In the genomic region with DNA sequence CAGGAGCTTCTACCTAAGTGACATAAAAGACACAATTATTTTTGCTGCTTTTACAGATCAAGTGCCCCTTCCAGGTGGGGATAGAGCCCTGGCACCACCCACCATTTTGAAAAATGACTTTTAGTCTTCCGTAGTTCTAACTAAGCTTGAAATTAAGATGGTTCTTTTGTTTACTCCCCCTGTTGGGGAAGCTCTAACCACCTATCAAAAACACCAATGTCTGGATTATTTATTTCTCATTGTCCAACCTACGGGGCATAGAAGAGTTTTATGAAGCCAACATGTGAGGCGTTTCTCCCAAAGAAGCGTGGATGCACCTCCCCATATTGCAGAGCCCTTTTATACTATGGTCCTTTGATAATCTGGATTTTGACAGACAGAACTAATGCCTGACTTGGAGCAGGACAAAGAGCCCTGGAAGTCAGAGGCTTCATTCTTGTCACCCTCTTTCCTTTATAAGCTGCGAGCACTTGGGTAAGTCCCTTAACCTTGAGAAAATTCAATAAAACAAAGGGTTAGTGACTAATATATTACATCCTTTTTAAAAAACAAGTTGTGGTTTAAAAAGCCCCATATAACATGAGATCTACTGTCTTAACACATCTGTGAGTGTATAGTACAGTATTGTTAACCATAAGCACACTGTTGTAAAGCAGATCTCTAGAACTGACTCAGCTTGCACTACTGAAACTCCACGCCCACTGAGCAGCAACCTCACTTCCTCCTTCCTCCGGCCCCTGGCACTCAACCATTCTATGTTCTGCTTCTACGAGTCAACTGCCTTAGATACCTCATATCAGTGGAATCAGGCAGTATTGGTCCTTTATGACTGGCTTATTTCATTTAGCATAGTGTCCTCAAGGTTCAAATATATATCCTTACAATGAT, we compare ENCODE assay signal across 8 cellular contexts.
A peak's percentile ranks its signal among the peaks of the same experiment; 100 is the strongest.
DNase-seq lines count a peak whose midpoint lies in the region; ATAC-seq and TF ChIP-seq lines count a peak whose summit lies in the region.

No MANE protein-coding gene starts in this region.

- TF ChIP-seq CTCF in heart left ventricle (IDR thresholded peaks at IDR 0.05) (no peak), right atrium auricular region (IDR thresholded peaks at IDR 0.05) (no peak)

- H3K4me3 Mint-ChIP-seq in activated naive CD8-positive, alpha-beta T cell treated with anti-CD3 and anti-CD28 coated beads, Interleukin-2, amount 10 ng/mL, durations not matched to agents 7 days and 5 days, result peak overlapping the region; percentile 26

- intact Hi-C loops in heart left ventricle (cut with DNase I), result loop anchor here in 1 of 10 donors (10.0 kb wide), 1 partner anchor 66 kb away; the partner anchor contains the start of gene ATXN7L1

- ATAC-seq in heart left ventricle (peak in 3 of 4 donors; percentile 30 to 47 (median 31)), HG03108 (IDR thresholded peaks at IDR 0.05; ENCODE audit: unreplicated experiment) (peak; percentile 96)
- peak; percentile 97 for ATAC-seq in activated naive CD8-positive, alpha-beta T cell treated with anti-CD3 and anti-CD28 coated beads, Interleukin-2, amount 10 ng/mL, durations not matched to agents 7 days and 5 days (ENCODE audit: low read depth)

- H3K4me1 ChIP-seq in heart left ventricle (peaks cover 0 to 42% (median 0%) of the 10 kb centered on the region in 12 donors), right atrium auricular region (no peaks in the 10 kb centered on the region), skeletal muscle satellite cell (ENCODE audit: control insufficient read depth, insufficient read depth, low read length) (peaks cover 33% of the 10 kb centered on the region)

- H3K36me3 ChIP-seq in heart left ventricle (no peaks in the 10 kb centered on the region), right atrium auricular region (no peaks in the 10 kb centered on the region), skeletal muscle satellite cell (ENCODE audit: insufficient read depth, low read length) (no peaks in the 10 kb centered on the region)

- peak overlapping the region in 1 of 12 donors; percentile 74 for H3K27ac ChIP-seq in heart left ventricle
- H3K27ac ChIP-seq in right atrium auricular region, result no peak overlapping the region

- POLR2A ChIA-PET in activated naive CD8-positive, alpha-beta T cell treated with anti-CD3 and anti-CD28 coated beads, Interleukin-2, amount 10 ng/mL, durations not matched to agents 7 days and 5 days (lab: Charles Lee), result interaction anchor here (0.6 to 0.7 kb wide), 2 partner anchors 69 to 260 kb away, joined by 3 to 5 read pairs; no protein-coding TSS in a partner anchor

- H3K27me3 Mint-ChIP-seq in activated naive CD8-positive, alpha-beta T cell treated with anti-CD3 and anti-CD28 coated beads, Interleukin-2, amount 10 ng/mL, durations not matched to agents 7 days and 5 days, result no peaks in the 10 kb centered on the region

- 88 to 94% (median 89%) methylated on average over 8 of the region's 8 CpGs for WGBS in heart left ventricle, 4 donors

- no peaks in the 10 kb centered on the region for H3K9me3 Mint-ChIP-seq in activated naive CD8-positive, alpha-beta T cell treated with anti-CD3 and anti-CD28 coated beads, Interleukin-2, amount 10 ng/mL, durations not matched to agents 7 days and 5 days

- H3K27me3 ChIP-seq in heart left ventricle (no peaks in the 10 kb centered on the region), right atrium auricular region (no peaks in the 10 kb centered on the region), skeletal muscle satellite cell (ENCODE audit: control insufficient read depth, insufficient read depth, low read length) (no peaks in the 10 kb centered on the region)

- no peak for TF ChIP-seq POLR2A in heart left ventricle (IDR thresholded peaks at IDR 0.05)

- H3K4me2 ChIP-seq in skeletal muscle satellite cell (ENCODE audit: low read length), result peak overlapping the region; percentile 4

- H3K4me1 Mint-ChIP-seq in activated naive CD8-positive, alpha-beta T cell treated with anti-CD3 and anti-CD28 coated beads, Interleukin-2, amount 10 ng/mL, durations not matched to agents 7 days and 5 days, result peaks cover 43% of the 10 kb centered on the region

- peak overlapping the region; percentile 81 for H3K27ac Mint-ChIP-seq in activated naive CD8-positive, alpha-beta T cell treated with anti-CD3 and anti-CD28 coated beads, Interleukin-2, amount 10 ng/mL, durations not matched to agents 7 days and 5 days

- H3K4me3 ChIP-seq in heart left ventricle, result no peak overlapping the region
- no peak overlapping the region for H3K4me3 ChIP-seq in right atrium auricular region
- no peak overlapping the region for H3K4me3 ChIP-seq in skeletal muscle satellite cell (ENCODE audit: low read length)

- no peak overlapping the region for H3K9ac ChIP-seq in skeletal muscle satellite cell (ENCODE audit: low read depth, low read length)

- DNase-seq in heart left ventricle (no peak), right atrium auricular region (ENCODE audit: low spot score) (no peak), T follicular helper cell (ENCODE audit: low read depth) (peak; percentile 40), KG1 (lab: John Stamatoyannopoulos, UW) (no peak), DMS79 treated with DMSO at 0.1 percent for 48 hours (lab: John Stamatoyannopoulos, UW) (no peak)
- DNase-seq in activated naive CD8-positive, alpha-beta T cell treated with anti-CD3 and anti-CD28 coated beads, Interleukin-2, amount 10 ng/mL, durations not matched to agents 7 days and 5 days, result peak; percentile 50

- H3K36me3 Mint-ChIP-seq in activated naive CD8-positive, alpha-beta T cell treated with anti-CD3 and anti-CD28 coated beads, Interleukin-2, amount 10 ng/mL, durations not matched to agents 7 days and 5 days, result peaks cover 4% of the 10 kb centered on the region

- H3K9me3 ChIP-seq in heart left ventricle (no peaks in the 10 kb centered on the region), right atrium auricular region (no peaks in the 10 kb centered on the region), skeletal muscle satellite cell (replicated peaks; ENCODE audit: low read length) (no peaks in the 10 kb centered on the region)

Comparison
In these comparisons a context has a peak if more than half of its experiments do, and no peak if none do; other contexts are left out.
1. ATAC-seq: peak in every context shown above with its lines; median percentile 97 in activated naive CD8-positive, alpha-beta T cell treated with anti-CD3 and anti-CD28 coated beads, Interleukin-2, amount 10 ng/mL, durations not matched to agents 7 days and 5 days; 96 in HG03108; 31 in heart left ventricle.
2. DNase-seq: peak in T follicular helper cell (single experiment) and activated naive CD8-positive, alpha-beta T cell treated with anti-CD3 and anti-CD28 coated beads, Interleukin-2, amount 10 ng/mL, durations not matched to agents 7 days and 5 days (single experiment); none in heart left ventricle (0 of 5), right atrium auricular region (single experiment), KG1 (single experiment) and DMS79 treated with DMSO at 0.1 percent for 48 hours (single experiment).